Comparison of ENCODE assay signal across 21 cellular contexts in the genomic region with DNA sequence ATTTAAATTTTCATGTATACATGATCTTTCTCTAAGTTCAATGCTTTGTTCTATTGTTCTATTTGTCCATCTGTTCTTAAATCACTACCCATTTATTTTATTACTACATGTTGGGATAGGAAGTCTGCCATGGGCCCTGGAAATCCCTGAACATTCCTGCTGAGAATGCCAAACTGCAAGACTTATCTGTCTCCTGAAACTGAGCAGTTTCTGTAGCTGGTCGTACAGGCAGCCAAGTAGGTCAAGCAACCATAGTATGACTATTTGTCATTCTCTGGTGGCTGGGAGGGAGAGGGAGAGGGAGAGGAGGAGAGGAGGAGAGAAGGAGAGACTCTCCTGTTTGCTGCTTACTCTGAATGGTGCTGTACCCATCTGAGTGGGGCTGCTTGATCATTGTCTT.
DNase-seq lines count a peak whose midpoint lies in the region; ATAC-seq lines count a peak whose summit lies in the region.
"Had no signal": no experiment of that assay in that cellular context is flagged by ENCODE, and none has a peak within 500 bp of the region (broad histone marks: within the 10 kb centered on the region; RNA-seq: fewer than 3 reads in every experiment).

No MANE protein-coding gene starts in this region.

- H3K9me3 ChIP-seq in adipocyte (ENCODE audit: control insufficient read depth, low read length): peaks cover 6% of the 10 kb centered on the region
- H3K9me3 ChIP-seq: BLaER1 treated with 17β-estradiol and CSF1 and Interleukin-3, amounts not matched to agents 10 nM and 100 nM; heart left ventricle; right lobe of liver; thoracic aorta had no signal

- H3K4me1 ChIP-seq in adipocyte (ENCODE audit: control insufficient read depth, insufficient read depth, low read length): peaks cover 33% of the 10 kb centered on the region
- H3K4me1 ChIP-seq: heart left ventricle, right lobe of liver had no signal

- H3K4me3 ChIP-seq in adipocyte (ENCODE audit: low read length): peak overlapping the region; percentile 55
- H3K4me3 ChIP-seq: BLaER1 treated with 17β-estradiol and CSF1 and Interleukin-3, amounts not matched to agents 10 nM and 100 nM; heart left ventricle; right lobe of liver; thoracic aorta had no signal

- DNase-seq in GM03348 (ENCODE audit: low spot score) (peak; percentile 18), adipocyte (ENCODE audit: low read depth) (peak; percentile 66), fibroblast of gingiva (ENCODE audit: low read depth) (peak; percentile 79), pulmonary artery endothelial cell (ENCODE audit: low read depth, low spot score) (peak; percentile 3), DMS 273 treated with DMSO at 0.1 percent for 48 hours (lab: John Stamatoyannopoulos, UW) (no peak)
- DNase-seq in stimulated activated CD4-positive, alpha-beta T cell treated with anti-CD3 and anti-CD28 coated beads, Interleukin-4, amount 100 ng/mL, for 1 hour: no peak
- DNase-seq: activated naive CD4-positive, alpha-beta T cell treated with anti-CD3 and anti-CD28 coated beads, Interleukin-2, amount 50 U/mL, for 16 hours; activated T-cell treated with anti-CD3 and anti-CD28 coated beads, Interleukin-2, amount 50 U/mL, for 24 hours; caudate nucleus; heart left ventricle; kidney; midbrain; NCI-H2029 treated with DMSO at 0.1 percent for 48 hours; NCI-H524; right lobe of liver; stimulated activated CD4-positive, alpha-beta T cell treated with anti-CD3 and anti-CD28 coated beads, Interleukin-2, amount 100 ng/mL, for 48 hours had no signal

- no peaks in the 10 kb centered on the region for H3K27me3 ChIP-seq in adipocyte (replicated peaks; ENCODE audit: control insufficient read depth, insufficient read depth, low read length)
- H3K27me3 ChIP-seq: BLaER1 treated with 17β-estradiol and CSF1 and Interleukin-3, amounts not matched to agents 10 nM and 100 nM; heart left ventricle; right lobe of liver had no signal

- no peaks in the 10 kb centered on the region for H3K36me3 ChIP-seq in adipocyte (ENCODE audit: control insufficient read depth, insufficient read depth, low read length, severe bottlenecking)
- H3K36me3 ChIP-seq: BLaER1 treated with 17β-estradiol and CSF1 and Interleukin-3, amounts not matched to agents 10 nM and 100 nM; heart left ventricle; right lobe of liver; thoracic aorta had no signal

- no peak for ATAC-seq in GM21360 (IDR thresholded peaks at IDR 0.05; ENCODE audit: unreplicated experiment)
- no peak for ATAC-seq in HG03135 (IDR thresholded peaks at IDR 0.05; ENCODE audit: unreplicated experiment)
- ATAC-seq: Panc1, right lobe of liver had no signal

- H3K9ac ChIP-seq in adipocyte (ENCODE audit: low read length): peak overlapping the region; percentile 8
- H3K9ac ChIP-seq: BLaER1 treated with 17β-estradiol and CSF1 and Interleukin-3, amounts not matched to agents 10 nM and 100 nM had no signal

Comparison
In these comparisons a context has a peak if more than half of its experiments do, and no peak if none do; other contexts are left out.
1. DNase-seq: peak in GM03348 (single experiment), adipocyte (single experiment), fibroblast of gingiva (single experiment) and pulmonary artery endothelial cell (single experiment); none in stimulated activated CD4-positive, alpha-beta T cell treated with anti-CD3 and anti-CD28 coated beads, Interleukin-4, amount 100 ng/mL, for 1 hour (single experiment) and DMS 273 treated with DMSO at 0.1 percent for 48 hours (single experiment).